ENCODE assay signal across 20 cellular contexts in genomic region chr15:76084263-76084662, GRCh38.
"Had no signal": no experiment of that assay in that cellular context is flagged by ENCODE, and none has a peak within 500 bp of the region (broad histone marks: within the 10 kb centered on the region; RNA-seq: fewer than 3 reads in every experiment).

No MANE protein-coding gene starts in this region.

- DNase-seq: naive thymus-derived CD4-positive, alpha-beta T cell; natural killer cell; occipital lobe; ovary; posterior cingulate gyrus; psoas muscle; right cardiac atrium; spleen; stimulated activated CD4-positive, alpha-beta T cell treated with anti-CD3 and anti-CD28 coated beads, Interleukin-12 subunit alpha, Interleukin-12 subunit beta, amount 100 ng/mL, for 4 hours; stimulated activated CD4-positive, alpha-beta T cell treated with anti-CD3 and anti-CD28 coated beads, Interleukin-1b, Interleukin-23, amount 100 ng/mL, for 48 hours; stimulated activated CD4-positive, alpha-beta T cell treated with anti-CD3 and anti-CD28 coated beads, Interleukin-4, amount 100 ng/mL, for 1 hour; stimulated activated CD4-positive, alpha-beta T cell treated with anti-CD3 and anti-CD28 coated beads, Interleukin-4, amount 100 ng/mL, for 4 hours; stimulated activated CD8-positive, alpha-beta memory T cell treated with anti-CD3 and anti-CD28 coated beads, Interleukin-4, amount 100 ng/mL, for 48 hours; stimulated activated naive CD4-positive, alpha-beta T cell; stimulated activated naive CD8-positive, alpha-beta T cell treated with anti-CD3 and anti-CD28 coated beads, Interleukin-15, amount 100 ng/mL, for 72 hours; stimulated activated naive CD8-positive, alpha-beta T cell treated with anti-CD3 and anti-CD28 coated beads, Interleukin-15, Interleukin-2, amounts not matched to agents 100 U/mL and 50 U/mL, for 24 hours; substantia nigra; testis; tibial artery; transverse colon had no signal
